In genomic region chr6:42140756-42141602, GRCh38 we compare ENCODE assay signal across 13 cellular contexts. TPM values are rescaled to one million over a fixed set of nuclear protein-coding genes. Genes with fewer than 3 reads are reported as not detected.
DNase-seq lines count a peak whose midpoint lies in the region; ATAC-seq, FAIRE-seq and TF ChIP-seq lines count a peak whose summit lies in the region.
"Had no signal": no experiment of that assay in that cellular context is flagged by ENCODE, and none has a peak within 500 bp of the region (broad histone marks: within the 10 kb centered on the region; RNA-seq: fewer than 3 reads in every experiment).

No MANE protein-coding gene starts in this region.

- no peak overlapping the region for H3K27ac Mint-ChIP-seq in endothelial cell (ENCODE audit: unreplicated experiment)
- H3K27ac Mint-ChIP-seq: CD4-positive, alpha-beta T cell had no signal

- peak overlapping the region; percentile 98 for H3K9ac ChIP-seq in mucosa of stomach (ENCODE audit: low read length)

- peaks cover 29% of the 10 kb centered on the region for H3K4me1 Mint-ChIP-seq in endothelial cell (ENCODE audit: unreplicated experiment)

- POLR2A ChIA-PET in A549 (lab: Yijun Ruan, JAX) = no interaction called here

- H3K36me3 ChIP-seq in mucosa of stomach (ENCODE audit: control insufficient read depth, insufficient read depth, low read length) = no peaks in the 10 kb centered on the region
- H3K36me3 ChIP-seq: HAP-1, heart left ventricle had no signal

- CTCF ChIA-PET in A549 (lab: Yijun Ruan, JAX) = no interaction called here

- H3K27ac ChIP-seq in A549 = peak overlapping the region; percentile 75 to 91; a peak in 4 of 6 replicates

- H3K27me3 Mint-ChIP-seq in endothelial cell (ENCODE audit: unreplicated experiment) = peaks cover 10% of the 10 kb centered on the region

- no peak for TF ChIP-seq POLR2A in A549 (IDR thresholded peaks at IDR 0.05; ENCODE audit: low read length)

- 70% methylated on average over 7 of the region's 9 CpGs for WGBS in A549 (ENCODE audit: missing lambda C conversion rate)

- no peaks in the 10 kb centered on the region for H3K36me3 Mint-ChIP-seq in endothelial cell (ENCODE audit: low read depth, unreplicated experiment)

- H3K4me2 ChIP-seq in A549 = peak overlapping the region; percentile 56

- DNase-seq in A549 (ENCODE audit: low read depth in 1 of 2, low spot score in 1 of 2) (no peak), LNCaP clone FGC (ENCODE audit: low read depth) (no peak), endothelial cell (ENCODE audit: low spot score) (no peak), iPS-NIHi11 (ENCODE audit: low spot score) (no peak), DMS114 treated with DMSO at 0.1 percent for 48 hours (lab: John Stamatoyannopoulos, UW; ENCODE audit: unreplicated experiment) (no peak)
- DNase-seq: CD4-positive, alpha-beta T cell; heart left ventricle; NK-92 treated with Interleukin-12 subunit alpha and Interleukin-12 subunit beta, amount 100 ng/mL, for 24 hours had no signal

- H3K9me3 ChIP-seq in A549 (no peaks in the 10 kb centered on the region), mucosa of stomach (ENCODE audit: control insufficient read depth, low read length) (no peaks in the 10 kb centered on the region)
- H3K9me3 ChIP-seq: HAP-1, heart left ventricle had no signal

- no peak overlapping the region for H3K4me3 ChIP-seq in A549
- H3K4me3 ChIP-seq in LNCaP clone FGC (ENCODE audit: low read depth, low read length) = peak overlapping the region; percentile 82
- H3K4me3 ChIP-seq in mucosa of stomach (ENCODE audit: low read length) = peak overlapping the region; percentile 91
- H3K4me3 ChIP-seq: HAP-1 had no signal

- no peak for TF ChIP-seq RAD21 in A549 (conservative IDR thresholded peaks at IDR 0.05 in 1 of 2, IDR thresholded peaks at IDR 0.05 in 1 of 2)

- H3K4me1 ChIP-seq in A549 (peaks cover 60% of the 10 kb centered on the region), mucosa of stomach (ENCODE audit: control insufficient read depth, insufficient read depth, low read length) (peaks cover 49% of the 10 kb centered on the region)

- H3K9me3 Mint-ChIP-seq in endothelial cell (ENCODE audit: unreplicated experiment) = no peaks in the 10 kb centered on the region
- H3K9me3 Mint-ChIP-seq: CD4-positive, alpha-beta T cell had no signal

- TF ChIP-seq CTCF in A549 (IDR thresholded peaks at IDR 0.05) (no peak), LNCaP clone FGC (IDR thresholded peaks at IDR 0.05; ENCODE audit: control insufficient read depth, extremely low read depth, insufficient read depth) (no peak), endothelial cell (IDR thresholded peaks at IDR 0.05; ENCODE audit: unreplicated experiment) (no peak)

- H3K27me3 ChIP-seq in mucosa of stomach (ENCODE audit: control insufficient read depth, insufficient read depth, low read length) = no peaks in the 10 kb centered on the region

- no peak for FAIRE-seq in A549 (lab: Jason Lieb, UNC)

- no peak for TF ChIP-seq EP300 in A549 (IDR thresholded peaks at IDR 0.05)

- peak overlapping the region; percentile 42 for H3K4me3 Mint-ChIP-seq in endothelial cell (ENCODE audit: unreplicated experiment)
- H3K4me3 Mint-ChIP-seq: CD4-positive, alpha-beta T cell had no signal

- ATAC-seq in A549 (no peak), HG02885 (IDR thresholded peaks at IDR 0.05; ENCODE audit: poor library complexity, unreplicated experiment) (no peak), GM19324 (IDR thresholded peaks at IDR 0.05; ENCODE audit: low FRiP score, unreplicated experiment) (no peak)

TF ChIP-seq in A549, 52 proteins besides CTCF, POLR2A, EP300 and RAD21:
- TF ChIP-seq HOXB5 (CRISPR knock-in tag; IDR thresholded peaks at IDR 0.05) (no peak), HDAC2 (IDR thresholded peaks at IDR 0.05) (no peak), RARB (CRISPR knock-in tag; IDR thresholded peaks at IDR 0.05) (no peak), MAFK (IDR thresholded peaks at IDR 0.05; ENCODE audit: partially characterized antibody) (peak; percentile 17)

RNA-seq across cellular contexts. Expression of gene C6orf132, which starts 1.4 kb away (rescaled TPM):
- polyA plus RNA-seq in A549 (2011; rRNA removed) (0.44 and 0.66 TPM in 2 replicates), A549 (2017; fragmentation: RNase III; extraction: RNeasy Plus Mini Kit Qiagen cat#74134 plus additional on column Dnase treatment) (0.58 to 1.1 TPM (median 0.96 TPM) in 3 replicates)
- polyA plus RNA-seq in A549 (2012; cell fraction: cytosol; rRNA removed) = 0.71 and 1.1 TPM in 2 replicates
- 0.40 and 0.69 TPM in 2 replicates for polyA plus RNA-seq in A549 (2012; cell fraction: nucleus; rRNA removed)
- polyA minus RNA-seq in A549 (2011; rRNA and poly(A)+ RNA removed) = 1.1 and 1.3 TPM in 2 replicates
- total RNA-seq in endothelial cell (ENCODE audit: unreplicated experiment) = 0.87 TPM
- total RNA-seq: CD4-positive, alpha-beta T cell had no signal

RNA-seq across cellular contexts. Expression of gene GUCA1A, which starts 32.2 kb away (rescaled TPM):
- polyA plus RNA-seq in A549 (2011; rRNA removed) (not detected in 2 replicates), A549 (2017; fragmentation: RNase III; extraction: RNeasy Plus Mini Kit Qiagen cat#74134 plus additional on column Dnase treatment) (not detected in 3 replicates)
- polyA plus RNA-seq in A549 (2012; cell fraction: cytosol; rRNA removed) = not detected in 2 replicates
- not detected in 2 replicates for polyA plus RNA-seq in A549 (2012; cell fraction: nucleus; rRNA removed)
- not detected in 2 replicates for polyA minus RNA-seq in A549 (2011; rRNA and poly(A)+ RNA removed)
- 0.62 TPM for total RNA-seq in endothelial cell (ENCODE audit: unreplicated experiment)
- total RNA-seq: CD4-positive, alpha-beta T cell; right cardiac atrium had no signal
- polyA plus RNA-seq: heart left ventricle, right cardiac atrium had no signal

RNA-seq across cellular contexts. Expression of gene GUCA1B, which starts 53.8 kb away (rescaled TPM):
- 0.62 and 0.82 TPM in 2 replicates for polyA plus RNA-seq in A549 (2011; rRNA removed)
- polyA plus RNA-seq in A549 (2012; cell fraction: cytosol; rRNA removed) = 0.41 and 0.45 TPM in 2 replicates
- polyA plus RNA-seq in A549 (2012; cell fraction: nucleus; rRNA removed) = 1.1 and 2.3 TPM in 2 replicates
- 0.90 to 1.0 TPM (median 0.98 TPM) in 3 replicates for polyA plus RNA-seq in A549 (2017; fragmentation: RNase III; extraction: RNeasy Plus Mini Kit Qiagen cat#74134 plus additional on column Dnase treatment)
- polyA minus RNA-seq in A549 (2011; rRNA and poly(A)+ RNA removed) = 0.54 and 0.74 TPM in 2 replicates
- total RNA-seq in endothelial cell (ENCODE audit: unreplicated experiment) = 0.64 TPM
